Comparison of ENCODE assay signal across 11 cellular contexts in the genomic region with DNA sequence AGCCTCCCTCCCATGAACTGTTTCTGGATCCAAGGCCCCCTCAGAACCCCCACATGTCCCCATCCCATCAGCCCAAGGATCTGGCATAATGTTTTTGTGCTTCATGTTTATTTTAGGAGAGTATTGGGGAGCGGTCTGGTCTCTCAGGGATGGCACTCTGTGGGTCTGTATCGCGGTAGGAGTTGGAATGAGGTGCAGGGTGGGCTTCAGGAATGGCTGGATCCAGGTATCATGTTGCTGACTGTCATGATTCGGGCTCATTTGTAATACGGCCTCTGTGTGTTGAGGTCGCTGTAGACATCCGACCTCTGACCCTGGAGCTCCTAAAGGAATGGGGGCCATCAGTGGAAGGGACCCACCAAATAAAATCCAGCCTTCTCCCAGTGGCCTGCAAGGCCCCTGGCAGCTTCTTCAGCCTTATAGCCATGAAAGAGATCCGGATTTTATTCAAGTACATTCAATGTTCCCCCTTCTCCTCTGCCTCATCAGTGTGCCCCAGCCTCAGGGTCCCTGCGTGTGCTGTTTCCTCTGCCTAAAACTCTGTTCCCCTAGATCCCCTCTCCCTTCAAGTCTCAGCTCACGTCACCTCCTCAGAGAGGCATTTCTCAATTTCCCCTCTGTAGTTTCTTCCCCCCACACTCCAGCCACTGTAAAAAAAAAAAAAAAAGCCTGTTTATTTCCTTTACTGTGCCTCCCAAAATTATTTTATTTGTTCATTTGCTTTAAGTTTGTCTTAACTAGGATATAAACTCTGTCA. TPM values are rescaled to one million over a fixed set of nuclear protein-coding genes. Genes with fewer than 3 reads are reported as not detected.
DNase-seq lines count a peak whose midpoint lies in the region; ATAC-seq and TF ChIP-seq lines count a peak whose summit lies in the region.
"Had no signal": no experiment of that assay in that cellular context is flagged by ENCODE, and none has a peak within 500 bp of the region (broad histone marks: within the 10 kb centered on the region; RNA-seq: fewer than 3 reads in every experiment).

No MANE protein-coding gene starts in this region.

- H3K36me3 ChIP-seq in liver (ENCODE audit: control insufficient read depth in 4 of 4, insufficient read depth in 3 of 4, low read depth in 1 of 4, low read length in 3 of 4) (no peaks in the 10 kb centered on the region), thymus (ENCODE audit: control insufficient read depth, insufficient read depth) (peaks cover 3% of the 10 kb centered on the region)
- H3K36me3 ChIP-seq: SJSA1 had no signal

- H3K4me1 ChIP-seq in liver (ENCODE audit: control insufficient read depth in 4 of 4, insufficient read depth in 4 of 4, low read length in 3 of 4) (peaks cover 0 to 4% (median 2%) of the 10 kb centered on the region in 4 donors), thymus (ENCODE audit: control insufficient read depth, insufficient read depth, low read length) (peaks cover 33% of the 10 kb centered on the region)

- peak overlapping the region; percentile 66 to 78 for H3K27ac ChIP-seq in liver (ENCODE audit: low read depth in 1 of 2, low read length in 2 of 2)
- peak overlapping the region; percentile 97 for H3K27ac ChIP-seq in thymus (ENCODE audit: low read depth)
- H3K27ac ChIP-seq: SJSA1 had no signal

- ATAC-seq in activated naive CD4-positive, alpha-beta T cell treated with anti-CD3 and anti-CD28 coated beads, Interleukin-2, amount 50 U/mL, for 72 hours: no peak
- no peak for ATAC-seq in T-helper 17 cell
- ATAC-seq in HG03565 (IDR thresholded peaks at IDR 0.05; ENCODE audit: unreplicated experiment): no peak

- H3K27ac Mint-ChIP-seq in activated naive CD4-positive, alpha-beta T cell treated with anti-CD3 and anti-CD28 coated beads, Interleukin-2, amount 10 ng/mL, durations not matched to agents 7 days and 5 days: peak overlapping the region; percentile 57
- H3K27ac Mint-ChIP-seq in activated naive CD4-positive, alpha-beta T cell treated with anti-CD3 and anti-CD28 coated beads, Interleukin-2, amount 50 U/mL, for 72 hours: peak overlapping the region in 1 of 2 donors; percentile 88
- H3K27ac Mint-ChIP-seq in T-helper 17 cell: peak overlapping the region; percentile 100

- peaks cover 57% of the 10 kb centered on the region for H3K4me1 Mint-ChIP-seq in activated naive CD4-positive, alpha-beta T cell treated with anti-CD3 and anti-CD28 coated beads, Interleukin-2, amount 10 ng/mL, durations not matched to agents 7 days and 5 days
- H3K4me1 Mint-ChIP-seq in T-helper 17 cell: peaks cover 42% of the 10 kb centered on the region

- peak overlapping the region; percentile 24 for H3K4me3 Mint-ChIP-seq in activated naive CD4-positive, alpha-beta T cell treated with anti-CD3 and anti-CD28 coated beads, Interleukin-2, amount 10 ng/mL, durations not matched to agents 7 days and 5 days
- H3K4me3 Mint-ChIP-seq in T-helper 17 cell: peak overlapping the region; percentile 5

- no peak for TF ChIP-seq RAD21 in liver (IDR thresholded peaks at IDR 0.05)

- H3K27me3 ChIP-seq in liver (ENCODE audit: control insufficient read depth in 4 of 4, insufficient read depth in 4 of 4, low read length in 3 of 4) (no peaks in the 10 kb centered on the region), thymus (ENCODE audit: control insufficient read depth, insufficient read depth) (no peaks in the 10 kb centered on the region)
- H3K27me3 ChIP-seq: SJSA1 had no signal

- no peaks in the 10 kb centered on the region for H3K9me3 Mint-ChIP-seq in activated naive CD4-positive, alpha-beta T cell treated with anti-CD3 and anti-CD28 coated beads, Interleukin-2, amount 10 ng/mL, durations not matched to agents 7 days and 5 days
- no peaks in the 10 kb centered on the region for H3K9me3 Mint-ChIP-seq in activated naive CD4-positive, alpha-beta T cell treated with anti-CD3 and anti-CD28 coated beads, Interleukin-2, amount 50 U/mL, for 72 hours

- no peak for TF ChIP-seq CTCF in liver (IDR thresholded peaks at IDR 0.05; ENCODE audit: low read depth, low read length, missing input control)

- peaks cover 19% of the 10 kb centered on the region for H3K36me3 Mint-ChIP-seq in activated naive CD4-positive, alpha-beta T cell treated with anti-CD3 and anti-CD28 coated beads, Interleukin-2, amount 10 ng/mL, durations not matched to agents 7 days and 5 days
- H3K36me3 Mint-ChIP-seq in activated naive CD4-positive, alpha-beta T cell treated with anti-CD3 and anti-CD28 coated beads, Interleukin-2, amount 50 U/mL, for 72 hours: peaks cover 9 to 17% of the 10 kb centered on the region in 2 donors
- peaks cover 3% of the 10 kb centered on the region for H3K36me3 Mint-ChIP-seq in T-helper 17 cell (ENCODE audit: low read depth)

- DNase-seq in activated naive CD4-positive, alpha-beta T cell treated with anti-CD3 and anti-CD28 coated beads, Interleukin-2, amount 10 ng/mL, durations not matched to agents 7 days and 5 days: no peak
- no peak for DNase-seq in activated naive CD4-positive, alpha-beta T cell treated with anti-CD3 and anti-CD28 coated beads, Interleukin-2, amount 50 U/mL, for 72 hours (ENCODE audit: low spot score in 2 of 2)
- DNase-seq in T-helper 17 cell: no peak
- DNase-seq in 8988T: no peak
- DNase-seq in stimulated activated CD4-positive, alpha-beta T cell treated with anti-CD3 and anti-CD28 coated beads, Interleukin-4, amount 100 ng/mL, for 24 hours: no peak

- CTCF ChIA-PET in activated naive CD4-positive, alpha-beta T cell treated with anti-CD3 and anti-CD28 coated beads, Interleukin-2, amount 10 ng/mL, durations not matched to agents 7 days and 5 days (lab: Charles Lee): interaction anchor here (1.2 kb wide), 1 partner anchor 22 kb away, joined by 4 read pairs; no protein-coding TSS in a partner anchor

- H3K9me3 ChIP-seq in T-helper 17 cell (ENCODE audit: control insufficient read depth, low read length, poor library complexity, severe bottlenecking) (no peaks in the 10 kb centered on the region), liver (ENCODE audit: control insufficient read depth in 4 of 4, low read length in 3 of 4) (no peaks in the 10 kb centered on the region), thymus (ENCODE audit: control insufficient read depth) (no peaks in the 10 kb centered on the region)
- H3K9me3 ChIP-seq: SJSA1 had no signal

- no peak overlapping the region for H3K4me3 ChIP-seq in liver (ENCODE audit: low read depth in 1 of 3, low read length in 3 of 3)
- H3K4me3 ChIP-seq in thymus (ENCODE audit: low read length): no peak overlapping the region
- H3K4me3 ChIP-seq: SJSA1 had no signal

- no peak overlapping the region for H3K9ac ChIP-seq in liver (ENCODE audit: low read depth in 1 of 2, low read length in 2 of 2)

- peaks cover 6% of the 10 kb centered on the region for H3K27me3 Mint-ChIP-seq in activated naive CD4-positive, alpha-beta T cell treated with anti-CD3 and anti-CD28 coated beads, Interleukin-2, amount 10 ng/mL, durations not matched to agents 7 days and 5 days
- H3K27me3 Mint-ChIP-seq in T-helper 17 cell: no peaks in the 10 kb centered on the region

- WGBS in liver: 88% methylated on average over 10 of the region's 10 CpGs
- 88% methylated on average over 10 of the region's 10 CpGs for WGBS in thymus

TF ChIP-seq in liver, 16 proteins besides CTCF, POLR2A, EP300 and RAD21:
- TF ChIP-seq GABPA (IDR thresholded peaks at IDR 0.05 in 1 of 2, conservative IDR thresholded peaks at IDR 0.05 in 1 of 2): no peak
- no peak for TF ChIP-seq HNF4A (conservative IDR thresholded peaks at IDR 0.05)
- TF ChIP-seq FOXA1 (IDR thresholded peaks at IDR 0.05): no peak
- TF ChIP-seq EGR1 (IDR thresholded peaks at IDR 0.05; ENCODE audit: low read depth in 2 of 2): no peak
- no peak for TF ChIP-seq SP1 (IDR thresholded peaks at IDR 0.05)
- no peak for TF ChIP-seq TAF1 (conservative IDR thresholded peaks at IDR 0.05)
- no peak for TF ChIP-seq JUND (IDR thresholded peaks at IDR 0.05)
- TF ChIP-seq, protein P1, sequence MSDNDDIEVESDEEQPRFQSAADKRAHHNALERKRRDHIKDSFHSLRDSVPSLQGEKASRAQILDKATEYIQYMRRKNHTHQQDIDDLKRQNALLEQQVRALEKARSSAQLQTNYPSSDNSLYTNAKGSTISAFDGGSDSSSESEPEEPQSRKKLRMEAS (IDR thresholded peaks at IDR 0.05): no peak

RNA-seq across cellular contexts. Expression of a gene that starts 2.2 kb away (rescaled TPM):
- 10 to 100 TPM; 40.0 to 48.5 TPM for total RNA-seq in activated naive CD4-positive, alpha-beta T cell treated with anti-CD3 and anti-CD28 coated beads, Interleukin-2, amount 50 U/mL, for 72 hours
- total RNA-seq in T-helper 17 cell: 10 to 100 TPM; 63.0 to 73.7 TPM
- total RNA-seq in liver: 1 to 10 TPM; 2.0 to 3.1 TPM
- 10 to 100 TPM in 1 of 2 donors, 1 to 10 TPM in 1; 4.6 to 13.3 TPM for polyA plus RNA-seq in liver
- 158 TPM for polyA plus RNA-seq in thymus
- total RNA-seq: dermis blood vessel endothelial cell, pulmonary artery endothelial cell, SJSA1 had no signal

RNA-seq across cellular contexts. Expression of a gene that starts 3.6 kb away (rescaled TPM):
- total RNA-seq in activated naive CD4-positive, alpha-beta T cell treated with anti-CD3 and anti-CD28 coated beads, Interleukin-2, amount 50 U/mL, for 72 hours: under 1 TPM in 1 of 2 donors, not detected in 1; 0.75 TPM
- total RNA-seq in T-helper 17 cell (10 to 100 TPM in 1 of 2 donors, 1 to 10 TPM in 1; 5.9 to 16.7 TPM), liver (10 to 100 TPM; 26.8 to 37.6 TPM)
- polyA plus RNA-seq in liver (10 to 100 TPM; 43.8 to 89.6 TPM), thymus (162 TPM)
- total RNA-seq: dermis blood vessel endothelial cell, pulmonary artery endothelial cell, SJSA1 had no signal

RNA-seq across cellular contexts. Expression of a gene that starts 4.2 kb away (rescaled TPM):
- total RNA-seq in activated naive CD4-positive, alpha-beta T cell treated with anti-CD3 and anti-CD28 coated beads, Interleukin-2, amount 50 U/mL, for 72 hours: 100 to 1,000 TPM in 1 of 2 donors, 10 to 100 TPM in 1; 58.9 to 144 TPM
- total RNA-seq in T-helper 17 cell (100 to 1,000 TPM; 128 to 140 TPM), liver (1 to 10 TPM; 1.3 to 2.4 TPM)
- polyA plus RNA-seq in liver (1 to 10 TPM in 1 of 2 donors, under 1 TPM in 1; 0.66 to 1.2 TPM), thymus (29.8 TPM)

RNA-seq across cellular contexts. Expression of a gene that starts 31.7 kb away (rescaled TPM):
- total RNA-seq in activated naive CD4-positive, alpha-beta T cell treated with anti-CD3 and anti-CD28 coated beads, Interleukin-2, amount 50 U/mL, for 72 hours: 10 to 100 TPM in 1 of 2 donors, 1 to 10 TPM in 1; 6.4 to 10.1 TPM
- 1 to 10 TPM; 6.8 to 8.7 TPM for total RNA-seq in T-helper 17 cell
- total RNA-seq in liver: 1 to 10 TPM in 1 of 2 donors, under 1 TPM in 1; 0.89 to 1.9 TPM
- 1 to 10 TPM; 2.2 to 8.4 TPM for polyA plus RNA-seq in liver
- polyA plus RNA-seq in thymus: 1.6 TPM

RNA-seq across cellular contexts. Expression of a gene that starts 36.1 kb away (rescaled TPM):
- 1 to 10 TPM; 2.9 to 9.3 TPM for total RNA-seq in activated naive CD4-positive, alpha-beta T cell treated with anti-CD3 and anti-CD28 coated beads, Interleukin-2, amount 50 U/mL, for 72 hours
- total RNA-seq in T-helper 17 cell (not detected), liver (under 1 TPM in 1 of 2 donors, not detected in 1; 0.08 TPM)
- polyA plus RNA-seq in liver (under 1 TPM; 0.16 to 0.51 TPM), thymus (3.3 TPM)

Comparison
In these comparisons a context has a peak if more than half of its experiments do, and no peak if none do; other contexts are left out.
1. RNA of a gene that starts 2.2 kb away (total RNA-seq): 63.0 to 73.7 TPM in T-helper 17 cell and 40.0 to 48.5 TPM in activated naive CD4-positive, alpha-beta T cell treated with anti-CD3 and anti-CD28 coated beads, Interleukin-2, amount 50 U/mL, for 72 hours; 2.0 to 3.1 TPM in liver; every median in the first group is over 4 times any median in the second.
2. RNA of a gene that starts 4.2 kb away (total RNA-seq): 58.9 to 144 TPM in activated naive CD4-positive, alpha-beta T cell treated with anti-CD3 and anti-CD28 coated beads, Interleukin-2, amount 50 U/mL, for 72 hours and 128 to 140 TPM in T-helper 17 cell; 1.3 to 2.4 TPM in liver; every median in the first group is over 10 times any median in the second.